In the genomic region with DNA sequence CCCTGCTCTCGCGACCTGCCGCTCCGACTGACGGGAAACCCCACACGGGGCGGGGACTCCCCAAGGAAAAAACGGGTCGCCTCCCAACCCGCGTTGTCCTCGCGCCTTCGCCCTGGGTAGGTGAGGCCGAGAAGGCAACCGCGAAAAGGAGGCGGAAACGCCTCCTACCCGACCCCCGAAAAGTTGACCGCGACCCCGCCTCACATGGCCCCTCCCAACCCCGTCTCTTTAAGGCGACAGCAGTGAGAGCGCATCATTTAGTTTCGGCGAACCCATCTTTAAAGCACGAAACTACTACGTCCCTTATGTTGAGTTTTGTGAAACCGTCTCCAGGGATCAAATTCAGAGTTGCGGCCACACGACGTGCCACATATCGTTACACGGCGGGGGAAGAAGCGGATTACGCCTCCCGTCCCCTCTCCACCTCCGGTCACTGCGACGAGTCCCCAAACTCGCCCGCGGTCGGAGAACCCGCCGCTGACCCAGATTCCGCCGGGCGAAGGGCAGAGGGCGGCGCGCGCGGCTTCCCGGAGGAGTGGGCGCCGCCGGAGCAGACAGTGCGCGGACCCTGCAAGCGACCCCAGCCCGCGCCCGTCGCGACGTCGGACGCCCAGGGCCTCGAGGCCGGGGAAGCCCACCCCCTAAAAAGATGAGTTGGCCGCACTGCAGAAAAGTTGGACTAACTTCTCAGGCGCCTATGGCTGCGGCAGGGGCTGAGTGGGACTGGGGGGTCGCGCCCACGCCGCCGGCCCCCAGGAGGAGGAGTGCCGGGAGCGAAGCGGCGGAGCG, we compare ENCODE assay signal across 9 cellular contexts. TPM values are rescaled to one million over a fixed set of nuclear protein-coding genes. Genes with fewer than 3 reads are reported as not detected.
DNase-seq lines count a peak whose midpoint lies in the region; ATAC-seq and TF ChIP-seq lines count a peak whose summit lies in the region.
"Had no signal": no experiment of that assay in that cellular context is flagged by ENCODE, and none has a peak within 500 bp of the region (broad histone marks: within the 10 kb centered on the region; RNA-seq: fewer than 3 reads in every experiment).

No MANE protein-coding gene starts in this region.

- DNase-seq in AG10803 (ENCODE audit: low read depth) (peak; percentile 62), NOMO-1 (lab: John Stamatoyannopoulos, UW; ENCODE audit: unreplicated experiment in 2 of 2) (peak; percentile 74 to 82), endodermal cell (peak; percentile 87), midbrain (lab: John Stamatoyannopoulos, UW) (peak; percentile 62)
- peak; percentile 75 to 91 (median 77) for DNase-seq in activated CD8-positive, alpha-beta memory T cell treated with anti-CD3 and anti-CD28 coated beads for 48 hours (ENCODE audit: low read depth in 2 of 3, low spot score in 2 of 3)
- peak; percentile 88 to 91 for DNase-seq in stimulated activated CD8-positive, alpha-beta memory T cell treated with anti-CD3 and anti-CD28 coated beads, Interleukin-2, amount 100 ng/mL, for 48 hours (ENCODE audit: low read depth in 2 of 2)

- H3K36me3 Mint-ChIP-seq in endodermal cell (ENCODE audit: low read depth), result peaks cover 17% of the 10 kb centered on the region

- H3K27me3 ChIP-seq in endodermal cell (ENCODE audit: control insufficient read depth, insufficient read depth, low read length, poor library complexity, severe bottlenecking), result no peaks in the 10 kb centered on the region

- H3K4me3 ChIP-seq in AG10803 (ENCODE audit: low read length), result peak overlapping the region; percentile 89
- H3K4me3 ChIP-seq in endodermal cell (ENCODE audit: low read length), result peak overlapping the region; percentile 89

- peak overlapping the region; percentile 79 for H3K9ac ChIP-seq in endodermal cell (ENCODE audit: extremely low read depth, low read length, poor library complexity, severe bottlenecking)

- H3K27me3 Mint-ChIP-seq in endodermal cell (ENCODE audit: insufficient read depth), result peaks cover 2% of the 10 kb centered on the region

- no peaks in the 10 kb centered on the region for H3K9me3 ChIP-seq in endodermal cell (ENCODE audit: control insufficient read depth, low read length)

- no peak for TF ChIP-seq CTCF in AG10803 (conservative IDR thresholded peaks at IDR 0.05; ENCODE audit: low read length)
- no peak for TF ChIP-seq CTCF in endodermal cell (conservative IDR thresholded peaks at IDR 0.05)

- peaks cover 18% of the 10 kb centered on the region for H3K36me3 ChIP-seq in endodermal cell (ENCODE audit: control insufficient read depth, insufficient read depth, low read length)

- no peaks in the 10 kb centered on the region for H3K4me1 ChIP-seq in endodermal cell (ENCODE audit: control insufficient read depth, insufficient read depth, low read length)

- no peak overlapping the region for H3K4me3 Mint-ChIP-seq in endodermal cell

- no peaks in the 10 kb centered on the region for H3K9me3 Mint-ChIP-seq in endodermal cell

- ATAC-seq in GM18907 (IDR thresholded peaks at IDR 0.05; ENCODE audit: unreplicated experiment), result peak; percentile 57
- peak; percentile 57 for ATAC-seq in HG03196 (IDR thresholded peaks at IDR 0.05; ENCODE audit: unreplicated experiment)

- H3K27ac Mint-ChIP-seq in endodermal cell, result peak overlapping the region; percentile 89

- H3K4me1 Mint-ChIP-seq in endodermal cell, result peaks cover 15% of the 10 kb centered on the region

- 0% methylated on average over 13 to 88 of the region's 88 CpGs for WGBS in endodermal cell (ENCODE audit: insufficient coverage in 1 of 2, insufficient read length in 1 of 2), 2 experiments

- peak overlapping the region; percentile 83 for H3K27ac ChIP-seq in endodermal cell (ENCODE audit: low read depth, low read length)

RNA-seq across cellular contexts. Expression of a gene that starts 1.1 kb away (rescaled TPM):
- total RNA-seq in endodermal cell, result 10 to 100 TPM; 59.2 to 78.1 TPM
- 112 TPM for polyA plus RNA-seq in endodermal cell (2013, experiment 1 of 2)
- 116 TPM for polyA plus RNA-seq in endodermal cell (2013, experiment 2 of 2)

RNA-seq across cellular contexts. Expression of a gene that starts 22.7 kb away (rescaled TPM):
- 10 to 100 TPM; 53.3 to 54.0 TPM for total RNA-seq in endodermal cell
- 84.8 TPM for polyA plus RNA-seq in endodermal cell (2013, experiment 1 of 2)
- polyA plus RNA-seq in endodermal cell (2013, experiment 2 of 2), result 78.0 TPM
- total RNA-seq: activated CD8-positive, alpha-beta memory T cell treated with anti-CD3 and anti-CD28 coated beads for 36 hours had no signal

RNA-seq across cellular contexts. Expression of a gene that starts 34.0 kb away (rescaled TPM):
- total RNA-seq in endodermal cell, result 100 to 1,000 TPM; 126 to 131 TPM
- polyA plus RNA-seq in endodermal cell (2013, experiment 1 of 2), result 101 TPM
- polyA plus RNA-seq in endodermal cell (2013, experiment 2 of 2), result 92.3 TPM

RNA-seq across cellular contexts. Expression of a gene that starts 37.7 kb away (rescaled TPM):
- total RNA-seq in endodermal cell, result 10 to 100 TPM; 12.4 to 20.5 TPM
- polyA plus RNA-seq in endodermal cell (2013, experiment 1 of 2), result 34.1 TPM
- 33.6 TPM for polyA plus RNA-seq in endodermal cell (2013, experiment 2 of 2)

RNA-seq across cellular contexts. Expression of a gene that starts 47.5 kb away (rescaled TPM):
- total RNA-seq in endodermal cell, result 1 to 10 TPM; 3.3 to 6.8 TPM
- polyA plus RNA-seq in endodermal cell (2013, experiment 1 of 2), result 13.3 TPM
- polyA plus RNA-seq in endodermal cell (2013, experiment 2 of 2), result 12.3 TPM

Comparison
In these comparisons a context has a peak if more than half of its experiments do, and no peak if none do; other contexts are left out.
1. Peak in every context shown above with its lines: DNase-seq, ATAC-seq, H3K4me3 ChIP-seq and H3K27ac ChIP-seq.